In the genomic region with DNA sequence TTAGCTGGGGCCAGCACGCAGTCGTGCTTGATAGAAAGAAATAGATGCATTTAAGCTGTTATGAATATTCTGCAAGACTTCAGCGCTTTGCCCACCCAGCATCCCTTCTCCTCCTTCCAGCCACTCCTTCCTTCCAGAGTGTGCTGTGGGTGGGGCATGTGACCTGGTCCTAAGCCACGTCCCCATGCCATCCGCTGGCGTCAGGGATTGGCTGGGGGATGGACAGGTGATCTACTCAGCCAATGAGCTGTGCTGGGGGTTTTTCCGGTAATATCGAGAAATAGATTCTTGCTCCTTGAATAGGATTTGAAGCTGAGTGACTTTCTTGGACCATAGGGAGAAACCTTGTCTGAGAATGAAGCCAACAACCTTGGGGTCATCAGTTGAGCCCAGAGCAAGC, we compare ENCODE assay signal across 24 cellular contexts. TPM values are rescaled to one million over a fixed set of nuclear protein-coding genes. Genes with fewer than 3 reads are reported as not detected.
DNase-seq lines count a peak whose midpoint lies in the region; ATAC-seq, FAIRE-seq and TF ChIP-seq lines count a peak whose summit lies in the region.
"Had no signal": no experiment of that assay in that cellular context is flagged by ENCODE, and none has a peak within 500 bp of the region (broad histone marks: within the 10 kb centered on the region; RNA-seq: fewer than 3 reads in every experiment).

No MANE protein-coding gene starts in this region.

- WGBS in endodermal cell (ENCODE audit: insufficient coverage in 1 of 2, insufficient read length in 1 of 2), 2 experiments, result 95 to 98% methylated on average over 4 to 8 of the region's 8 CpGs
- 72 to 88% methylated on average over 8 of the region's 8 CpGs for WGBS in testis, 2 donors

- H3K27me3 ChIP-seq in endodermal cell (ENCODE audit: control insufficient read depth, insufficient read depth, low read length, poor library complexity, severe bottlenecking), result no peaks in the 10 kb centered on the region
- no peaks in the 10 kb centered on the region for H3K27me3 ChIP-seq in testis
- H3K27me3 ChIP-seq: SJCRH30 had no signal

- H3K9ac ChIP-seq in endodermal cell (ENCODE audit: extremely low read depth, low read length, poor library complexity, severe bottlenecking), result no peak overlapping the region
- H3K9ac ChIP-seq: GM23248 had no signal

- peaks cover 2% of the 10 kb centered on the region for H3K36me3 Mint-ChIP-seq in endodermal cell (ENCODE audit: low read depth)

- no peak overlapping the region for H3K4me3 Mint-ChIP-seq in endodermal cell
- H3K4me3 Mint-ChIP-seq: CD4-positive, alpha-beta T cell; HFFc6 had no signal

- DNase-seq in activated CD4-positive, CD25-positive, alpha-beta regulatory T cell treated with anti-CD3 and anti-CD28 coated beads, Interleukin-2, amount 50 U/mL, for 72 hours, result peak; percentile 20
- no peak for DNase-seq in HTR-8/SVneo (ENCODE audit: insufficient read length, low spot score)
- DNase-seq in endodermal cell, result peak; percentile 53
- DNase-seq in testis, result peak; percentile 23
- DNase-seq in NAMALWA (ENCODE audit: low spot score), result no peak
- DNase-seq in cerebellar cortex (ENCODE audit: low spot score), result no peak
- DNase-seq: AML-193; Calu3; DMS79 treated with DMSO at 0.1 percent for 48 hours; GDM1; GM23248; HFFc6; NCI-H146; NCI-H2081 treated with DMSO at 0.1 percent for 48 hours; NCI-H345; NCI-H69; NK-92 treated with Interleukin-12 subunit alpha and Interleukin-12 subunit beta, amount 100 ng/mL, for 24 hours; OCI-M1; SJCRH30 had no signal

- H3K27ac ChIP-seq in endodermal cell (ENCODE audit: low read depth, low read length), result no peak overlapping the region
- no peak overlapping the region for H3K27ac ChIP-seq in testis
- H3K27ac ChIP-seq: GM23248, RWPE1, SJCRH30 had no signal

- no peaks in the 10 kb centered on the region for H3K36me3 ChIP-seq in endodermal cell (ENCODE audit: control insufficient read depth, insufficient read depth, low read length)
- H3K36me3 ChIP-seq in testis (ENCODE audit: low read depth, missing control alignments), result no peaks in the 10 kb centered on the region
- H3K36me3 ChIP-seq: SJCRH30 had no signal

- H3K9me3 Mint-ChIP-seq in endodermal cell, result peaks cover 2% of the 10 kb centered on the region
- H3K9me3 Mint-ChIP-seq: CD4-positive, alpha-beta T cell; HFFc6 had no signal

- intact Hi-C loops in testis (cut with DNase I; ENCODE audit: low total_unique reads), result no loop called here

- peaks cover 31% of the 10 kb centered on the region for H3K4me1 Mint-ChIP-seq in endodermal cell

- H3K4me3 ChIP-seq in endodermal cell (ENCODE audit: low read length), result no peak overlapping the region
- H3K4me3 ChIP-seq in testis, result no peak overlapping the region
- H3K4me3 ChIP-seq: GM23248, SJCRH30 had no signal

- H3K27ac Mint-ChIP-seq in endodermal cell, result no peak overlapping the region
- H3K27ac Mint-ChIP-seq: CD4-positive, alpha-beta T cell; HFFc6 had no signal

- no peak for ATAC-seq in activated CD4-positive, CD25-positive, alpha-beta regulatory T cell treated with anti-CD3 and anti-CD28 coated beads, Interleukin-2, amount 50 U/mL, for 24 hours
- ATAC-seq in HG03097 (IDR thresholded peaks at IDR 0.05; ENCODE audit: low FRiP score, unreplicated experiment), result no peak

- H3K4me1 ChIP-seq in endodermal cell (ENCODE audit: control insufficient read depth, insufficient read depth, low read length), result peaks cover 22% of the 10 kb centered on the region
- H3K4me1 ChIP-seq in testis, result no peaks in the 10 kb centered on the region
- H3K4me1 ChIP-seq: SJCRH30 had no signal

- no peaks in the 10 kb centered on the region for H3K27me3 Mint-ChIP-seq in endodermal cell (ENCODE audit: insufficient read depth)
- H3K27me3 Mint-ChIP-seq: CD4-positive, alpha-beta T cell had no signal

- no peak for TF ChIP-seq CTCF in endodermal cell (conservative IDR thresholded peaks at IDR 0.05)
- no peak for TF ChIP-seq CTCF in testis (IDR thresholded peaks at IDR 0.05)

- FAIRE-seq in HTR-8/SVneo (lab: Jason Lieb, UNC), result peak; percentile 38
- FAIRE-seq: A204.1 had no signal

- H3K9me3 ChIP-seq in endodermal cell (ENCODE audit: control insufficient read depth, low read length) (no peaks in the 10 kb centered on the region), testis (no peaks in the 10 kb centered on the region)
- H3K9me3 ChIP-seq: SJCRH30 had no signal

- no peak for TF ChIP-seq POLR2A in testis (IDR thresholded peaks at IDR 0.05)

RNA-seq across cellular contexts. Expression of a gene that starts 4.8 kb away (rescaled TPM):
- 10 to 100 TPM in 1 of 2 donors, 1 to 10 TPM in 1; 8.3 to 10.4 TPM for total RNA-seq in endodermal cell
- 1.8 TPM for polyA plus RNA-seq in endodermal cell (2013, experiment 1 of 2)
- polyA plus RNA-seq in endodermal cell (2013, experiment 2 of 2), result 3.1 TPM
- 1 to 10 TPM; 5.5 to 6.4 TPM for total RNA-seq in testis
- 6.5 TPM for polyA plus RNA-seq in testis (ENCODE audit: insufficient read depth, low read depth, low replicate concordance)
- total RNA-seq: Calu3, GM23248, HFFc6 had no signal
- polyA plus RNA-seq: GM23248 had no signal

RNA-seq across cellular contexts. Expression of a gene that starts 39.1 kb away (rescaled TPM):
- total RNA-seq in endodermal cell, result 10 to 100 TPM; 12.5 to 17.4 TPM
- 7.2 TPM for polyA plus RNA-seq in endodermal cell (2013, experiment 1 of 2)
- 7.0 TPM for polyA plus RNA-seq in endodermal cell (2013, experiment 2 of 2)
- 10 to 100 TPM; 27.8 to 35.7 TPM for total RNA-seq in testis
- 51.2 TPM for polyA plus RNA-seq in testis (ENCODE audit: insufficient read depth, low read depth, low replicate concordance)

RNA-seq across cellular contexts. Expression of a gene that starts 44.8 kb away (rescaled TPM):
- total RNA-seq in endodermal cell, result 10 to 100 TPM; 71.8 to 75.0 TPM
- 71.7 TPM for polyA plus RNA-seq in endodermal cell (2013, experiment 1 of 2)
- polyA plus RNA-seq in endodermal cell (2013, experiment 2 of 2), result 68.6 TPM
- total RNA-seq in testis, result 10 to 100 TPM; 56.3 to 81.0 TPM
- polyA plus RNA-seq in testis (ENCODE audit: insufficient read depth, low read depth, low replicate concordance), result 43.0 TPM

Comparison
In these comparisons a context has a peak if more than half of its experiments do, and no peak if none do; other contexts are left out.
1. DNase-seq: peak in activated CD4-positive, CD25-positive, alpha-beta regulatory T cell treated with anti-CD3 and anti-CD28 coated beads, Interleukin-2, amount 50 U/mL, for 72 hours (single experiment), endodermal cell (single experiment) and testis (single experiment); none in HTR-8/SVneo (single experiment), NAMALWA (single experiment) and cerebellar cortex (single experiment).